ENCODE assay signal across 33 cellular contexts in genomic region chr20:39342463-39342862, GRCh38.
"Had no signal": no experiment of that assay in that cellular context is flagged by ENCODE, and none has a peak within 500 bp of the region (broad histone marks: within the 10 kb centered on the region; RNA-seq: fewer than 3 reads in every experiment).

No MANE protein-coding gene starts in this region.

- H3K36me3 Mint-ChIP-seq: activated naive CD4-positive, alpha-beta T cell treated with anti-CD3 and anti-CD28 coated beads, Interleukin-2, amount 50 U/mL, for 72 hours had no signal

- DNase-seq: activated B cell treated with CpG ODN at 0.5 μM for 24 hours; activated CD4-positive, alpha-beta T cell treated with anti-CD3 and anti-CD28 coated beads for 4 hours; activated CD4-positive, CD25-positive, alpha-beta regulatory T cell treated with anti-CD3 and anti-CD28 coated beads, Interleukin-2, amount 50 U/mL, for 72 hours; activated CD8-positive, alpha-beta T cell treated with anti-CD3 and anti-CD28 coated beads for 36 hours; activated gamma-delta T cell; activated naive CD4-positive, alpha-beta T cell treated with Interleukin-2 at 50 U/mL for 16 hours; activated T-cell treated with anti-CD3 and anti-CD28 coated beads, Interleukin-2, amount 50 U/mL, for 1 hour; activated T-cell treated with anti-CD3 and anti-CD28 coated beads, Interleukin-2, amount 50 U/mL, for 72 hours; adrenal gland; body of pancreas; Karpas-422; NCI-H1048; NCI-H1105 treated with DMSO at 0.1 percent for 48 hours; NCI-H1436; NCI-H1694; NCI-H2029; NCI-H345; NCI-H526; NCI-H748 treated with DMSO at 0.1 percent for 48 hours; NK-92 treated with Interleukin-12 subunit alpha and Interleukin-12 subunit beta, amount 100 ng/mL, for 24 hours; PC-9; SW 1271; T-helper 1 cell; T-helper 2 cell; T-helper 9 cell had no signal

- H3K27ac Mint-ChIP-seq: activated B cell treated with CpG ODN at 0.5 μM for 24 hours; activated CD8-positive, alpha-beta T cell treated with anti-CD3 and anti-CD28 coated beads for 36 hours; activated naive CD4-positive, alpha-beta T cell treated with anti-CD3 and anti-CD28 coated beads, Interleukin-2, amount 50 U/mL, for 72 hours; activated T-cell treated with anti-CD3 and anti-CD28 coated beads, Interleukin-2, amount 50 U/mL, for 72 hours; activated T-helper 17 cell treated with anti-CD3 and anti-CD28 coated beads, Interleukin-2, amount 50 U/mL, for 72 hours had no signal

- ATAC-seq: activated CD8-positive, alpha-beta T cell treated with anti-CD3 and anti-CD28 coated beads for 36 hours; activated naive CD4-positive, alpha-beta T cell treated with anti-CD3 and anti-CD28 coated beads, Interleukin-2, amount 50 U/mL, for 72 hours; activated T-cell treated with anti-CD3 and anti-CD28 coated beads, Interleukin-2, amount 50 U/mL, for 72 hours; activated T-helper 17 cell treated with anti-CD3 and anti-CD28 coated beads, Interleukin-2, amount 50 U/mL, for 72 hours; body of pancreas; Right ventricle myocardium inferior had no signal

- H3K27me3 Mint-ChIP-seq: activated B cell treated with CpG ODN at 0.5 μM for 24 hours had no signal

- H3K4me2 ChIP-seq: PC-9 had no signal

- FAIRE-seq: astrocyte, RCC 7860 had no signal

- H3K27ac ChIP-seq: adrenal gland, body of pancreas, breast epithelium, PC-9, RWPE1, VCaP had no signal

- H2AFZ ChIP-seq: PC-9 had no signal

- H3K4me1 ChIP-seq: body of pancreas, breast epithelium had no signal

- H3K9me3 Mint-ChIP-seq: activated B cell treated with CpG ODN at 0.5 μM for 24 hours had no signal

- H3K36me3 ChIP-seq: adrenal gland, breast epithelium had no signal

- H3K4me3 Mint-ChIP-seq: activated B cell treated with CpG ODN at 0.5 μM for 24 hours; activated CD8-positive, alpha-beta T cell treated with anti-CD3 and anti-CD28 coated beads for 36 hours; activated T-cell treated with anti-CD3 and anti-CD28 coated beads, Interleukin-2, amount 50 U/mL, for 72 hours; activated T-helper 17 cell treated with anti-CD3 and anti-CD28 coated beads, Interleukin-2, amount 50 U/mL, for 72 hours had no signal

- H3K27me3 ChIP-seq: adrenal gland, body of pancreas, breast epithelium had no signal

- H3K4me1 Mint-ChIP-seq: activated T-helper 17 cell treated with anti-CD3 and anti-CD28 coated beads, Interleukin-2, amount 50 U/mL, for 72 hours had no signal

- H3K9me3 ChIP-seq: adrenal gland, body of pancreas had no signal

- H3K4me3 ChIP-seq: adrenal gland, body of pancreas, breast epithelium, PC-9 had no signal
